ENCODE assay signal across 13 cellular contexts in the genomic region with DNA sequence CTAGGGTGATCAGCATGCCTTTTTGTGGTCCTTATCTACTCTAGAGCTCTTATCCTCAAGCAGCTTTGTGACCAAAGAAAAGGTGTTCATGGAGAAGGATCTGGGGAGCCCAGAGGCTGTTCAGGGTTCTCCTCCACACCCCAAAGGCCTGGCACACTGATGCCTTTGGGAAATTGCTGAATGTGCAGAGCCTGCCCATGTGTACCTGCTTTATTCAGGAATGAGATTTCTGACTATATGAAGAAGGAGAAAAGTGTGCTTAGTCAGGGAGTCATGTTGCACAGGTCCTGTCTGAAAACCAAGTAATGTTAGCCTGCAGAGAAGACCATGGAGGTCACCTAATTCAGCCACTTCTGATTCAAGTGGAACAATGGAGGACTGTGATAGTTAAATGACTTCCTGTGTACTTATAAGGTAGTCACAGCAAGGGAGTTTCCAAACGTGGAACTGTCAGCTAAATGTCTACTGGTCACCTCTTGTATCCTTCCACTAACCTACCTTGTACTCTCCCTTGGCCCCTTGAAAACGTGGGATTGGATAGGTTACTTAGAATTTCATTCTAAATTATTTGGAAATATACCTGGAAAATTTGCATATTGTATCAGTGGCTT.
A peak's percentile ranks its signal among the peaks of the same experiment; 100 is the strongest.
DNase-seq lines count a peak whose midpoint lies in the region; ATAC-seq and TF ChIP-seq lines count a peak whose summit lies in the region.
"Had no signal": no experiment of that assay in that cellular context is flagged by ENCODE, and none has a peak within 500 bp of the region (broad histone marks: within the 10 kb centered on the region; RNA-seq: fewer than 3 reads in every experiment).

No MANE protein-coding gene starts in this region.

- no peak for TF ChIP-seq CTCF in cardiac muscle cell (IDR thresholded peaks at IDR 0.05; ENCODE audit: low read depth, low read length)
- TF ChIP-seq CTCF in OCI-LY7 (conservative IDR thresholded peaks at IDR 0.05; ENCODE audit: low read length) = no peak
- TF ChIP-seq CTCF in suprapubic skin (IDR thresholded peaks at IDR 0.05) = no peak
- TF ChIP-seq CTCF in adrenal gland (IDR thresholded peaks at IDR 0.05) = no peak

- intact Hi-C loops in right cardiac atrium (cut with DNase I) = no loop called here
- intact Hi-C loops in OCI-LY7 (cut with micrococcal nuclease; ENCODE audit: unreplicated experiment) = no loop called here
- intact Hi-C loops in adrenal gland (cut with DNase I) = no loop called here

- POLR2A ChIA-PET in OCI-LY7 (lab: Charles Lee) = interaction anchor here (0.7 to 11.8 kb wide), 4 partner anchors 13 to 217 kb away, joined by 3 to 356 read pairs (median 5); no protein-coding TSS in a partner anchor

- TF ChIP-seq POLR2A in suprapubic skin (IDR thresholded peaks at IDR 0.05) = no peak
- TF ChIP-seq POLR2A in adrenal gland (IDR thresholded peaks at IDR 0.05) = no peak

- ATAC-seq in right cardiac atrium = no peak
- ATAC-seq: CD8-positive, alpha-beta T cell had no signal

- H2AFZ ChIP-seq in OCI-LY7 (ENCODE audit: low read length) = peak overlapping the region; percentile 43; the same call in 1 of the 2 replicates

- no peak for TF ChIP-seq EP300 in suprapubic skin (IDR thresholded peaks at IDR 0.05)

- H3K27me3 ChIP-seq in cardiac muscle cell = no peaks in the 10 kb centered on the region
- no peaks in the 10 kb centered on the region for H3K27me3 ChIP-seq in right cardiac atrium (ENCODE audit: control insufficient read depth, insufficient read depth)
- H3K27me3 ChIP-seq in effector memory CD4-positive, alpha-beta T cell (replicated peaks; ENCODE audit: control insufficient read depth, insufficient read depth, low read length, poor library complexity, severe bottlenecking) = no peaks in the 10 kb centered on the region
- no peaks in the 10 kb centered on the region for H3K27me3 ChIP-seq in suprapubic skin
- H3K27me3 ChIP-seq in adrenal gland = no peaks in the 10 kb centered on the region
- H3K27me3 ChIP-seq: heart right ventricle had no signal

- H4K20me1 ChIP-seq in OCI-LY7 (ENCODE audit: insufficient read depth, low read length) = no peaks in the 10 kb centered on the region

- peak overlapping the region; percentile 63 for H3K4me2 ChIP-seq in OCI-LY7 (ENCODE audit: low read length)

- no peaks in the 10 kb centered on the region for H3K9me2 ChIP-seq in OCI-LY7 (ENCODE audit: insufficient read depth, low read length)

- DNase-seq in cardiac muscle cell (ENCODE audit: low read depth in 1 of 2, low spot score in 1 of 2) (peak in 1 of 2 donors; percentile 61), right cardiac atrium (no peak), OCI-LY7 (ENCODE audit: low spot score) (peak; percentile 48), suprapubic skin (ENCODE audit: low spot score in 2 of 2) (no peak), COLO829 (ENCODE audit: low spot score) (no peak), adrenal gland (no peak), mucosa of gallbladder (ENCODE audit: low spot score) (no peak)
- DNase-seq in effector memory CD4-positive, alpha-beta T cell = no peak
- DNase-seq: CD8-positive, alpha-beta T cell; heart right ventricle; NCI-H1105; WERI-Rb-1 had no signal

- 56% methylated on average over 2 of the region's 2 CpGs for WGBS in right cardiac atrium
- WGBS in suprapubic skin = 54% methylated on average over 2 of the region's 2 CpGs
- WGBS in adrenal gland, 4 donors = 52 to 67% (median 60%) methylated on average over 2 of the region's 2 CpGs

- H3K79me2 ChIP-seq in OCI-LY7 (ENCODE audit: insufficient read depth, low read depth, low read length) = peaks cover 57% of the 10 kb centered on the region; the same call in 1 of the 2 replicates

- H3K9me3 ChIP-seq in cardiac muscle cell (ENCODE audit: low read depth) (no peaks in the 10 kb centered on the region), right cardiac atrium (ENCODE audit: control insufficient read depth, low read length) (no peaks in the 10 kb centered on the region), OCI-LY7 (ENCODE audit: low read length) (no peaks in the 10 kb centered on the region), suprapubic skin (no peaks in the 10 kb centered on the region), adrenal gland (replicated peaks in 1 of 3) (no peaks in the 10 kb centered on the region)
- no peaks in the 10 kb centered on the region for H3K9me3 ChIP-seq in effector memory CD4-positive, alpha-beta T cell (ENCODE audit: control insufficient read depth, low read length)
- H3K9me3 ChIP-seq: heart right ventricle had no signal

- no peaks in the 10 kb centered on the region for H3K36me3 ChIP-seq in cardiac muscle cell
- no peaks in the 10 kb centered on the region for H3K36me3 ChIP-seq in OCI-LY7 (ENCODE audit: insufficient read depth, low read length)
- H3K36me3 ChIP-seq in effector memory CD4-positive, alpha-beta T cell (ENCODE audit: control insufficient read depth, insufficient read depth, low read length) = no peaks in the 10 kb centered on the region
- no peaks in the 10 kb centered on the region for H3K36me3 ChIP-seq in suprapubic skin
- H3K36me3 ChIP-seq in adrenal gland (replicated peaks in 1 of 2) = no peaks in the 10 kb centered on the region
- H3K36me3 ChIP-seq: heart right ventricle, WERI-Rb-1 had no signal

- H3K4me1 ChIP-seq in cardiac muscle cell (ENCODE audit: low read depth) (peaks cover 49% of the 10 kb centered on the region), right cardiac atrium (ENCODE audit: control insufficient read depth, insufficient read depth, low read length) (peaks cover 3% of the 10 kb centered on the region), OCI-LY7 (ENCODE audit: insufficient read depth, low read length, poor library complexity, severe bottlenecking) (peaks cover 95% of the 10 kb centered on the region), suprapubic skin (peaks cover 82% of the 10 kb centered on the region), adrenal gland (replicated peaks in 1 of 2) (peaks cover 17 to 73% of the 10 kb centered on the region in 2 donors)
- H3K4me1 ChIP-seq in effector memory CD4-positive, alpha-beta T cell (ENCODE audit: control insufficient read depth, insufficient read depth, low read length, poor library complexity, severe bottlenecking) = peaks cover 76% of the 10 kb centered on the region

- H3K27ac ChIP-seq in cardiac muscle cell = peak overlapping the region; percentile 40
- no peak overlapping the region for H3K27ac ChIP-seq in right cardiac atrium (ENCODE audit: low read length)
- H3K27ac ChIP-seq in OCI-LY7 (ENCODE audit: low read depth, low read length, poor library complexity, severe bottlenecking) = peak overlapping the region; percentile 47
- peak overlapping the region; percentile 69 for H3K27ac ChIP-seq in effector memory CD4-positive, alpha-beta T cell (ENCODE audit: insufficient read depth, low read length, poor library complexity, severe bottlenecking)
- H3K27ac ChIP-seq in suprapubic skin = peak overlapping the region; percentile 1
- no peak overlapping the region for H3K27ac ChIP-seq in adrenal gland
- H3K27ac ChIP-seq: heart right ventricle, HL-60, WERI-Rb-1 had no signal

- no TSS peak for BruUV-seq in OCI-LY7 (replicated peaks; lab: Mats Ljungman, UMichigan)

- H3K4me3 ChIP-seq in cardiac muscle cell = no peak overlapping the region
- no peak overlapping the region for H3K4me3 ChIP-seq in right cardiac atrium (ENCODE audit: low read length)
- peak overlapping the region; percentile 17 for H3K4me3 ChIP-seq in OCI-LY7 (ENCODE audit: low read depth, low read length, poor library complexity, severe bottlenecking)
- no peak overlapping the region for H3K4me3 ChIP-seq in effector memory CD4-positive, alpha-beta T cell (ENCODE audit: insufficient read depth, low read depth, low read length, poor library complexity, severe bottlenecking)
- H3K4me3 ChIP-seq in suprapubic skin = no peak overlapping the region
- H3K4me3 ChIP-seq in adrenal gland = no peak overlapping the region
- H3K4me3 ChIP-seq: heart right ventricle had no signal

- CTCF ChIA-PET in OCI-LY7 (lab: Charles Lee; ENCODE audit: unreplicated experiment) = interaction anchor here (1.1 to 1.8 kb wide), 3 partner anchors 12 to 21 kb away, joined by 4 to 6 read pairs (median 4); no protein-coding TSS in a partner anchor

Comparison
In these comparisons a context has a peak if more than half of its experiments do, and no peak if none do; other contexts are left out.
1. H3K27ac ChIP-seq: peak in cardiac muscle cell (single experiment), OCI-LY7 (single experiment), effector memory CD4-positive, alpha-beta T cell (single experiment) and suprapubic skin (single experiment); none in right cardiac atrium (single experiment) and adrenal gland (0 of 5).